ENCODE assay signal across 1 cellular context in the genomic region with DNA sequence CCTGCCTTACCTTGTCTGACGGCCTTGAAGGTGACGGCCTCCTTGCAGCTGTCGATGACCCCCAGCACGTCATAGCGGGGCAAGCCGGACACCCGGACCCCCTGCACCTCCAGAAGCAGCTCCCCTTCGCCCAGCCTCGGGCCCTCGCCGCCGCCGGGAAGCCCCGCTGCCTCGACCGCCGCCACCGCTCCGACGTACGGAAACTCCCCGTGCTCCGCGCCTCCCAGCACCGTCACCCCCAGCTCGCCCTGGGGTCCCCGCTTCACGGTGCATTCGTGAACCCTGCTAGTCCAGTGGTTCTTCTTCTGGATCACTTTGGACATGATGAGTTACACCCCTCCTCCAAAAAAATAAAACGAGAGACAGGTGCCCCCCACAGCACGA.
TF ChIP-seq lines count a peak whose summit lies in the region.

No MANE protein-coding gene starts in this region.

TF ChIP-seq in HepG2, 621 proteins besides CTCF, POLR2A, EP300 and RAD21 (continued from another document and continues in another):
- TF ChIP-seq, protein P1, sequence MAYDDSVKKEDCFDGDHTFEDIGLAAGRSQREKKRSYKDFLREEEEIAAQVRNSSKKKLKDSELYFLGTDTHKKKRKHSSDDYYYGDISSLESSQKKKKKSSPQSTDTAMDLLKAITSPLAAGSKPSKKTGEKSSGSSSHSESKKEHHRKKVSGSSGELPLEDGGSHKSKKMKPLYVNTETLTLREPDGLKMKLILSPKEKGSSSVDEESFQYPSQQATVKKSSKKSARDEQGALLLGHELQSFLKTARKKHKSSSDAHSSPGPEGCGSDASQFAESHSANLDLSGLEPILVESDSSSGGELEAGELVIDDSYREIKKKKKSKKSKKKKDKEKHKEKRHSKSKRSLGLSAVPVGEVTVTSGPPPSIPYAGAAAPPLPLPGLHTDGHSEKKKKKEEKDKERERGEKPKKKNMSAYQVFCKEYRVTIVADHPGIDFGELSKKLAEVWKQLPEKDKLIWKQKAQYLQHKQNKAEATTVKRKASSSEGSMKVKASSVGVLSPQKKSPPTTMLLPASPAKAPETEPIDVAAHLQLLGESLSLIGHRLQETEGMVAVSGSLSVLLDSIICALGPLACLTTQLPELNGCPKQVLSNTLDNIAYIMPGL (CRISPR knock-in tag; IDR thresholded peaks at IDR 0.05; ENCODE audit: borderline replicate concordance in 1 of 2, low read depth in 1 of 2): peak in 1 of 2 experiments; percentile 50; a peak in 2 of 4 replicates
- TF ChIP-seq, protein P2, sequence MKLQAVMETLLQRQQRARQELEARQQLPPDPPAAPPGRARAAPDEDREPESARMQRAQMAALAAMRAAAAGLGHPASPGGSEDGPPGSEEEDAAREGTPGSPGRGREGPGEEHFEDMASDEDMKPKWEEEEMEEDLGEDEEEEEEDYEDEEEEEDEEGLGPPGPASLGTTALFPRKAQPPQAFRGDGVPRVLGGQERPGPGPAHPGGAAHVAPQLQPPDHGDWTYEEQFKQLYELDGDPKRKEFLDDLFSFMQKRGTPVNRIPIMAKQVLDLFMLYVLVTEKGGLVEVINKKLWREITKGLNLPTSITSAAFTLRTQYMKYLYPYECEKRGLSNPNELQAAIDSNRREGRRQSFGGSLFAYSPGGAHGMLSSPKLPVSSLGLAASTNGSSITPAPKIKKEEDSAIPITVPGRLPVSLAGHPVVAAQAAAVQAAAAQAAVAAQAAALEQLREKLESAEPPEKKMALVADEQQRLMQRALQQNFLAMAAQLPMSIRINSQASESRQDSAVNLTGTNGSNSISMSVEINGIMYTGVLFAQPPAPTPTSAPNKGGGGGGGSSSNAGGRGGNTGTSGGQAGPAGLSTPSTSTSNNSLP (IDR thresholded peaks at IDR 0.05; ENCODE audit: low read depth, low read length): no peak
- TF ChIP-seq ZNF205 (CRISPR knock-in tag; IDR thresholded peaks at IDR 0.05) (no peak), ZNF235 (CRISPR knock-in tag; IDR thresholded peaks at IDR 0.05; ENCODE audit: borderline replicate concordance) (no peak), ZSCAN29 (CRISPR knock-in tag; conservative IDR thresholded peaks at IDR 0.05) (no peak), SUZ12 (IDR thresholded peaks at IDR 0.05; ENCODE audit: low read depth, low read length) (no peak), NR2F2 (IDR thresholded peaks at IDR 0.05; ENCODE audit: borderline replicate concordance, low read depth) (no peak), ZKSCAN8 (CRISPR knock-in tag; IDR thresholded peaks at IDR 0.05; ENCODE audit: borderline replicate concordance) (no peak), ZNF564 (CRISPR knock-in tag; IDR thresholded peaks at IDR 0.05) (no peak), SP5 (CRISPR knock-in tag; IDR thresholded peaks at IDR 0.05; ENCODE audit: borderline replicate concordance, low read depth) (no peak), PLRG1 (conservative IDR thresholded peaks at IDR 0.05) (no peak), ZNF124 (CRISPR knock-in tag; IDR thresholded peaks at IDR 0.05) (no peak), ZNF335 (CRISPR knock-in tag; IDR thresholded peaks at IDR 0.05) (no peak), PCBP1 (IDR thresholded peaks at IDR 0.05; ENCODE audit: borderline replicate concordance, low read depth, low read length) (no peak), TEAD2 (CRISPR knock-in tag; IDR thresholded peaks at IDR 0.05) (no peak), HCFC1 (IDR thresholded peaks at IDR 0.05; ENCODE audit: low read depth, low read length) (no peak), ZNF777 (CRISPR knock-in tag; IDR thresholded peaks at IDR 0.05) (peak; percentile 59; the same call in 1 of the 2 replicates), MXD4 (CRISPR knock-in tag; IDR thresholded peaks at IDR 0.05) (no peak), ZNF460 (CRISPR knock-in tag; IDR thresholded peaks at IDR 0.05; ENCODE audit: borderline replicate concordance) (no peak), HNRNPH1 (optimal IDR thresholded peaks at IDR 0.05; ENCODE audit: low read depth, low read length) (no peak), RFXAP (CRISPR knock-in tag; IDR thresholded peaks at IDR 0.05; ENCODE audit: borderline replicate concordance) (no peak), SMAD9 (CRISPR knock-in tag; IDR thresholded peaks at IDR 0.05) (0 out of 2 replicates have a peak, but pooled peaks have one; percentile 32), CAMTA2 (CRISPR knock-in tag; IDR thresholded peaks at IDR 0.05; ENCODE audit: borderline replicate concordance) (no peak), U2AF1 (optimal IDR thresholded peaks at IDR 0.05; ENCODE audit: low read depth, low read length) (no peak), MTF2 (CRISPR knock-in tag; IDR thresholded peaks at IDR 0.05; ENCODE audit: borderline replicate concordance) (peak; percentile 84; the same call in 1 of the 2 replicates), ONECUT2 (CRISPR knock-in tag; IDR thresholded peaks at IDR 0.05) (no peak), SMARCE1 (IDR thresholded peaks at IDR 0.05; ENCODE audit: borderline replicate concordance) (no peak), NFATC3 (CRISPR knock-in tag; IDR thresholded peaks at IDR 0.05) (0 out of 2 replicates have a peak, but pooled peaks have one; percentile 51), TCF12 (IDR thresholded peaks at IDR 0.05) (no peak), TCF12 (CRISPR knock-in tag; IDR thresholded peaks at IDR 0.05) (no peak), GABPB1 (CRISPR knock-in tag; IDR thresholded peaks at IDR 0.05) (no peak; the same call in 1 of the 2 replicates), CCAR2 (optimal IDR thresholded peaks at IDR 0.05; ENCODE audit: low read depth, low read length) (no peak), ZNF367 (CRISPR knock-in tag; IDR thresholded peaks at IDR 0.05; ENCODE audit: borderline replicate concordance) (no peak), ZNF34 (CRISPR knock-in tag; IDR thresholded peaks at IDR 0.05; ENCODE audit: borderline replicate concordance) (no peak), FOXC1 (CRISPR knock-in tag; IDR thresholded peaks at IDR 0.05; ENCODE audit: borderline replicate concordance) (no peak; the same call in 1 of the 2 replicates), ZNF749 (CRISPR knock-in tag; IDR thresholded peaks at IDR 0.05; ENCODE audit: borderline replicate concordance) (no peak), ZNF24 (IDR thresholded peaks at IDR 0.05) (no peak), RBFOX2 (IDR thresholded peaks at IDR 0.05; ENCODE audit: low read depth, low read length) (peak; percentile 29; the same call in 1 of the 2 replicates), ZNF543 (CRISPR knock-in tag; IDR thresholded peaks at IDR 0.05) (0 out of 2 replicates have a peak, but pooled peaks have one; percentile 10), CBX2 (IDR thresholded peaks at IDR 0.05; ENCODE audit: low read depth, low read length) (no peak), CBX2 (CRISPR knock-in tag; IDR thresholded peaks at IDR 0.05; ENCODE audit: low read depth) (no peak), ZNF652 (CRISPR knock-in tag; IDR thresholded peaks at IDR 0.05; ENCODE audit: borderline replicate concordance, low read depth) (no peak), SRSF1 (optimal IDR thresholded peaks at IDR 0.05; ENCODE audit: low read depth, low read length) (no peak), ZNF207 (IDR thresholded peaks at IDR 0.05; ENCODE audit: borderline replicate concordance) (no peak), MAFF (IDR thresholded peaks at IDR 0.05; ENCODE audit: low read depth, low read length) (no peak), CBX1 (IDR thresholded peaks at IDR 0.05; ENCODE audit: low read depth) (no peak), NCOR1 (IDR thresholded peaks at IDR 0.05; ENCODE audit: borderline replicate concordance, low read length) (no peak), HNRNPUL1 (IDR thresholded peaks at IDR 0.05; ENCODE audit: low read depth, low read length) (no peak), ZNF776 (CRISPR knock-in tag; IDR thresholded peaks at IDR 0.05) (no peak), SP2 (CRISPR knock-in tag; IDR thresholded peaks at IDR 0.05) (0 out of 2 replicates have a peak, but pooled peaks have one; percentile 21), PRPF4 (IDR thresholded peaks at IDR 0.05; ENCODE audit: low read depth, low read length, poor library complexity, severe bottlenecking) (no peak), ZNF263 (CRISPR knock-in tag; IDR thresholded peaks at IDR 0.05) (peak; percentile 52; the same call in 1 of the 2 replicates)
- TF ChIP-seq, protein P3, sequence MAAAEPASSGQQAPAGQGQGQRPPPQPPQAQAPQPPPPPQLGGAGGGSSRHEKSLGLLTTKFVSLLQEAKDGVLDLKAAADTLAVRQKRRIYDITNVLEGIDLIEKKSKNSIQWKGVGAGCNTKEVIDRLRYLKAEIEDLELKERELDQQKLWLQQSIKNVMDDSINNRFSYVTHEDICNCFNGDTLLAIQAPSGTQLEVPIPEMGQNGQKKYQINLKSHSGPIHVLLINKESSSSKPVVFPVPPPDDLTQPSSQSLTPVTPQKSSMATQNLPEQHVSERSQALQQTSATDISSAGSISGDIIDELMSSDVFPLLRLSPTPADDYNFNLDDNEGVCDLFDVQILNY (CRISPR knock-in tag; conservative IDR thresholded peaks at IDR 0.05): no peak
- TF ChIP-seq, protein P4, sequence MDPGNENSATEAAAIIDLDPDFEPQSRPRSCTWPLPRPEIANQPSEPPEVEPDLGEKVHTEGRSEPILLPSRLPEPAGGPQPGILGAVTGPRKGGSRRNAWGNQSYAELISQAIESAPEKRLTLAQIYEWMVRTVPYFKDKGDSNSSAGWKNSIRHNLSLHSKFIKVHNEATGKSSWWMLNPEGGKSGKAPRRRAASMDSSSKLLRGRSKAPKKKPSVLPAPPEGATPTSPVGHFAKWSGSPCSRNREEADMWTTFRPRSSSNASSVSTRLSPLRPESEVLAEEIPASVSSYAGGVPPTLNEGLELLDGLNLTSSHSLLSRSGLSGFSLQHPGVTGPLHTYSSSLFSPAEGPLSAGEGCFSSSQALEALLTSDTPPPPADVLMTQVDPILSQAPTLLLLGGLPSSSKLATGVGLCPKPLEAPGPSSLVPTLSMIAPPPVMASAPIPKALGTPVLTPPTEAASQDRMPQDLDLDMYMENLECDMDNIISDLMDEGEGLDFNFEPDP (CRISPR knock-in tag; conservative IDR thresholded peaks at IDR 0.05): 0 out of 2 replicates have a peak, but pooled peaks have one; percentile 45
- TF ChIP-seq, protein P5, sequence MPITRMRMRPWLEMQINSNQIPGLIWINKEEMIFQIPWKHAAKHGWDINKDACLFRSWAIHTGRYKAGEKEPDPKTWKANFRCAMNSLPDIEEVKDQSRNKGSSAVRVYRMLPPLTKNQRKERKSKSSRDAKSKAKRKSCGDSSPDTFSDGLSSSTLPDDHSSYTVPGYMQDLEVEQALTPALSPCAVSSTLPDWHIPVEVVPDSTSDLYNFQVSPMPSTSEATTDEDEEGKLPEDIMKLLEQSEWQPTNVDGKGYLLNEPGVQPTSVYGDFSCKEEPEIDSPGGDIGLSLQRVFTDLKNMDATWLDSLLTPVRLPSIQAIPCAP (CRISPR knock-in tag; IDR thresholded peaks at IDR 0.05; ENCODE audit: low read depth): no peak
- TF ChIP-seq, protein P6, sequence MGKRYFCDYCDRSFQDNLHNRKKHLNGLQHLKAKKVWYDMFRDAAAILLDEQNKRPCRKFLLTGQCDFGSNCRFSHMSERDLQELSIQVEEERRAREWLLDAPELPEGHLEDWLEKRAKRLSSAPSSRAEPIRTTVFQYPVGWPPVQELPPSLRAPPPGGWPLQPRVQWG (CRISPR knock-in tag; IDR thresholded peaks at IDR 0.05; ENCODE audit: borderline replicate concordance, low read depth): no peak
- TF ChIP-seq, protein P7, sequence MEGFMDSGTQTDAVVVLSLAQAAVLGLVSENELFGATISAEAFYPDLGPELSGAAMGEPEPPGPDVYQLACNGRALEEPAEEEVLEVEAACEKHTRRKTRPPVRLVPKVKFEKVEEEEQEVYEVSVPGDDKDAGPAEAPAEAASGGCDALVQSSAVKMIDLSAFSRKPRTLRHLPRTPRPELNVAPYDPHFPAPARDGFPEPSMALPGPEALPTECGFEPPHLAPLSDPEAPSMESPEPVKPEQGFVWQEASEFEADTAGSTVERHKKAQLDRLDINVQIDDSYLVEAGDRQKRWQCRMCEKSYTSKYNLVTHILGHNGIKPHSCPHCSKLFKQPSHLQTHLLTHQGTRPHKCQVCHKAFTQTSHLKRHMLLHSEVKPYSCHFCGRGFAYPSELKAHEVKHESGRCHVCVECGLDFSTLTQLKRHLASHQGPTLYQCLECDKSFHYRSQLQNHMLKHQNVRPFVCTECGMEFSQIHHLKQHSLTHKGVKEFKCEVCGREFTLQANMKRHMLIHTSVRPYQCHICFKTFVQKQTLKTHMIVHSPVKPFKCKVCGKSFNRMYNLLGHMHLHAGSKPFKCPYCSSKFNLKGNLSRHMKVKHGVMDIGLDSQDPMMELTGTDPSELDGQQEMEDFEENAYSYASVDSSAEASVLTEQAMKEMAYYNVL (CRISPR knock-in tag; IDR thresholded peaks at IDR 0.05; ENCODE audit: borderline replicate concordance): no peak
- TF ChIP-seq, protein P8, sequence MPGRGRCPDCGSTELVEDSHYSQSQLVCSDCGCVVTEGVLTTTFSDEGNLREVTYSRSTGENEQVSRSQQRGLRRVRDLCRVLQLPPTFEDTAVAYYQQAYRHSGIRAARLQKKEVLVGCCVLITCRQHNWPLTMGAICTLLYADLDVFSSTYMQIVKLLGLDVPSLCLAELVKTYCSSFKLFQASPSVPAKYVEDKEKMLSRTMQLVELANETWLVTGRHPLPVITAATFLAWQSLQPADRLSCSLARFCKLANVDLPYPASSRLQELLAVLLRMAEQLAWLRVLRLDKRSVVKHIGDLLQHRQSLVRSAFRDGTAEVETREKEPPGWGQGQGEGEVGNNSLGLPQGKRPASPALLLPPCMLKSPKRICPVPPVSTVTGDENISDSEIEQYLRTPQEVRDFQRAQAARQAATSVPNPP (CRISPR knock-in tag; IDR thresholded peaks at IDR 0.05): no peak
- TF ChIP-seq, protein P9, sequence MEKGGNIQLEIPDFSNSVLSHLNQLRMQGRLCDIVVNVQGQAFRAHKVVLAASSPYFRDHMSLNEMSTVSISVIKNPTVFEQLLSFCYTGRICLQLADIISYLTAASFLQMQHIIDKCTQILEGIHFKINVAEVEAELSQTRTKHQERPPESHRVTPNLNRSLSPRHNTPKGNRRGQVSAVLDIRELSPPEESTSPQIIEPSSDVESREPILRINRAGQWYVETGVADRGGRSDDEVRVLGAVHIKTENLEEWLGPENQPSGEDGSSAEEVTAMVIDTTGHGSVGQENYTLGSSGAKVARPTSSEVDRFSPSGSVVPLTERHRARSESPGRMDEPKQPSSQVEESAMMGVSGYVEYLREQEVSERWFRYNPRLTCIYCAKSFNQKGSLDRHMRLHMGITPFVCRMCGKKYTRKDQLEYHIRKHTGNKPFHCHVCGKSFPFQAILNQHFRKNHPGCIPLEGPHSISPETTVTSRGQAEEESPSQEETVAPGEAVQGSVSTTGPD (CRISPR knock-in tag; IDR thresholded peaks at IDR 0.05): no peak
- TF ChIP-seq, protein P10, sequence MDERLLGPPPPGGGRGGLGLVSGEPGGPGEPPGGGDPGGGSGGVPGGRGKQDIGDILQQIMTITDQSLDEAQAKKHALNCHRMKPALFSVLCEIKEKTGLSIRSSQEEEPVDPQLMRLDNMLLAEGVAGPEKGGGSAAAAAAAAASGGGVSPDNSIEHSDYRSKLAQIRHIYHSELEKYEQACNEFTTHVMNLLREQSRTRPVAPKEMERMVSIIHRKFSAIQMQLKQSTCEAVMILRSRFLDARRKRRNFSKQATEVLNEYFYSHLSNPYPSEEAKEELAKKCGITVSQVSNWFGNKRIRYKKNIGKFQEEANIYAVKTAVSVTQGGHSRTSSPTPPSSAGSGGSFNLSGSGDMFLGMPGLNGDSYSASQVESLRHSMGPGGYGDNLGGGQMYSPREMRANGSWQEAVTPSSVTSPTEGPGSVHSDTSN (CRISPR knock-in tag; IDR thresholded peaks at IDR 0.05): no peak
